38 cellular contexts compared by ENCODE assay signal in the genomic region with DNA sequence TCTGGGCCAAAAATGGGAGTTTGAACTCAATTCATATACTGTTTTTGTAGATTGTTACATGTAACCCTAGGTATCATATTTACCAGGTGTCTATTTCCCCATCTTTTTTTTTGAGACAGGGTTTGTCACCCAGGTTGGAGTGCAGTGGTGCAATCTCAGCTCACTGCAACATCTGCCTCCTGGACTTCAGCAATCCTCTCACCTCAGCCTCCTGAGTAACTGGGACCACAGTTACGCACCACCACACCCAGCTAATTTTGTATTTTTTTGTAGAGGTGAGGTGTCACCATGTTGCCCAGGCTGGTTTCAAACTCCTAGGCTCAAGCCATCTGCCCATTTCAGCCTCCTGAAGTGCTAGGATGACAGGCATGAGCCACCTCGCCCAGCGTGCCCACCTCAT. TPM values are rescaled to one million over a fixed set of nuclear protein-coding genes. Genes with fewer than 3 reads are reported as not detected.
"Had no signal": no experiment of that assay in that cellular context is flagged by ENCODE, and none has a peak within 500 bp of the region (broad histone marks: within the 10 kb centered on the region; RNA-seq: fewer than 3 reads in every experiment).

No MANE protein-coding gene starts in this region.

- H3K36me3 ChIP-seq: adrenal gland, brain microvascular endothelial cell, breast epithelium had no signal

- H3K4me3 Mint-ChIP-seq: activated B cell treated with CpG ODN at 0.5 μM for 24 hours; activated CD4-positive, alpha-beta memory T cell treated with anti-CD3 and anti-CD28 coated beads for 36 hours; activated CD4-positive, alpha-beta T cell treated with anti-CD3 and anti-CD28 coated beads, Interleukin-2, amount 10 ng/mL, durations not matched to agents 24 days and 14 days; activated CD8-positive, alpha-beta T cell treated with anti-CD3 and anti-CD28 coated beads for 36 hours; activated naive CD4-positive, alpha-beta T cell treated with anti-CD3 and anti-CD28 coated beads for 36 hours; activated naive CD8-positive, alpha-beta T cell treated with anti-CD3 and anti-CD28 coated beads for 36 hours; activated T-cell treated with anti-CD3 and anti-CD28 coated beads, Interleukin-2, amount 50 U/mL, for 4 hours; activated T-cell treated with anti-CD3 and anti-CD28 coated beads, Interleukin-2, amount 50 U/mL, for 72 hours; activated T-helper 1 cell treated with anti-CD3 and anti-CD28 coated beads, Interleukin-12 subunit alpha, Interleukin-12 subunit beta, Interleukin-2, Interleukin-4 antibody, amounts not matched to agents 30 ng/mL and 10 ng/mL and 1 ng/mL, durations not matched to agents 14 hours and 24 hours and 36 hours; activated T-helper 17 cell treated with anti-CD3 and anti-CD28 coated beads, Interleukin-2, amount 50 U/mL, for 72 hours; T-helper 1 cell treated with Interleukin-12 subunit alpha and Interleukin-12 subunit beta and Interleukin-4 antibody, amounts not matched to agents 30 μg/mL and 1 μg/mL, for 36 hours; T-helper 2 cell treated with Interferon-gamma antibody and Interleukin-4, amounts not matched to agents 5 μg/mL and 100 μg/mL, for 36 hours had no signal

- H3K27ac Mint-ChIP-seq: activated B cell treated with CpG ODN at 0.5 μM for 24 hours; activated CD4-positive, alpha-beta memory T cell treated with anti-CD3 and anti-CD28 coated beads for 36 hours; activated CD4-positive, alpha-beta T cell treated with anti-CD3 and anti-CD28 coated beads, Interleukin-2, amount 10 ng/mL, durations not matched to agents 24 days and 14 days; activated CD8-positive, alpha-beta T cell treated with anti-CD3 and anti-CD28 coated beads for 36 hours; activated naive CD4-positive, alpha-beta T cell treated with anti-CD3 and anti-CD28 coated beads for 36 hours; activated naive CD4-positive, alpha-beta T cell treated with anti-CD3 and anti-CD28 coated beads, Interleukin-2, amount 50 U/mL, for 72 hours; activated naive CD8-positive, alpha-beta T cell treated with anti-CD3 and anti-CD28 coated beads for 36 hours; activated T-cell treated with anti-CD3 and anti-CD28 coated beads, Interleukin-2, amount 50 U/mL, for 72 hours; activated T-helper 1 cell treated with anti-CD3 and anti-CD28 coated beads, Interleukin-12 subunit alpha, Interleukin-12 subunit beta, Interleukin-2, Interleukin-4 antibody, amounts not matched to agents 30 ng/mL and 10 ng/mL and 1 ng/mL, durations not matched to agents 14 hours and 24 hours and 36 hours; activated T-helper 17 cell treated with anti-CD3 and anti-CD28 coated beads, Interleukin-2, amount 50 U/mL, for 72 hours; T-helper 1 cell treated with Interleukin-12 subunit alpha and Interleukin-12 subunit beta and Interleukin-4 antibody, amounts not matched to agents 30 μg/mL and 1 μg/mL, for 36 hours; T-helper 2 cell treated with Interferon-gamma antibody and Interleukin-4, amounts not matched to agents 5 μg/mL and 100 μg/mL, for 36 hours had no signal

- H3K36me3 Mint-ChIP-seq: activated CD4-positive, alpha-beta memory T cell treated with anti-CD3 and anti-CD28 coated beads for 36 hours; activated naive CD4-positive, alpha-beta T cell treated with anti-CD3 and anti-CD28 coated beads, Interleukin-2, amount 50 U/mL, for 72 hours; activated naive CD8-positive, alpha-beta T cell treated with anti-CD3 and anti-CD28 coated beads for 36 hours had no signal

- H3K27me3 ChIP-seq: adrenal gland, body of pancreas, brain microvascular endothelial cell, breast epithelium had no signal

- FAIRE-seq: astrocyte, TTC549 had no signal

- DNase-seq: activated B cell treated with CpG ODN at 0.5 μM for 24 hours; activated CD4-positive, alpha-beta memory T cell treated with anti-CD3 and anti-CD28 coated beads for 36 hours; activated CD4-positive, alpha-beta T cell treated with anti-CD3 and anti-CD28 coated beads for 4 hours; activated CD4-positive, alpha-beta T cell treated with anti-CD3 and anti-CD28 coated beads, Interleukin-2, amount 10 ng/mL, durations not matched to agents 24 days and 14 days; activated CD4-positive, alpha-beta T cell treated with anti-CD3 and anti-CD28 coated beads, Interleukin-2, amount 50 U/mL, for 1 hour; activated CD4-positive, alpha-beta T cell treated with anti-CD3 and anti-CD28 coated beads, Interleukin-2, amount 50 U/mL, for 4 hours; activated CD4-positive, CD25-positive, alpha-beta regulatory T cell treated with anti-CD3 and anti-CD28 coated beads, Interleukin-2, amount 50 U/mL, for 72 hours; activated CD8-positive, alpha-beta memory T cell treated with anti-CD3 and anti-CD28 coated beads, Interleukin-2, amount 50 U/mL, for 4 hours; activated CD8-positive, alpha-beta T cell treated with anti-CD3 and anti-CD28 coated beads for 36 hours; activated effector memory CD4-positive, alpha-beta T cell treated with anti-CD3 and anti-CD28 coated beads, Interleukin-2, amount 50 U/mL, for 16 hours; activated gamma-delta T cell treated with Interleukin-2 at 50 U/mL for 16 hours; activated naive CD4-positive, alpha-beta T cell; activated naive CD4-positive, alpha-beta T cell treated with anti-CD3 and anti-CD28 coated beads for 36 hours; activated naive CD4-positive, alpha-beta T cell treated with anti-CD3 and anti-CD28 coated beads, Interleukin-2, amount 50 U/mL, for 16 hours; activated naive CD8-positive, alpha-beta T cell treated with anti-CD3 and anti-CD28 coated beads for 36 hours; activated T-cell treated with anti-CD3 and anti-CD28 coated beads for 4 hours; activated T-cell treated with anti-CD3 and anti-CD28 coated beads, Interleukin-2, amount 50 U/mL, for 1 hour; activated T-cell treated with anti-CD3 and anti-CD28 coated beads, Interleukin-2, amount 50 U/mL, for 4 hours; activated T-cell treated with anti-CD3 and anti-CD28 coated beads, Interleukin-2, amount 50 U/mL, for 72 hours; adrenal gland; amniotic stem cell; aorta; body of pancreas; brain microvascular endothelial cell; central memory CD4-positive, alpha-beta T cell; T-helper 1 cell; T-helper 9 cell had no signal

- H3K27ac ChIP-seq: adrenal gland, body of pancreas, brain microvascular endothelial cell, breast epithelium, VCaP had no signal

- H3K9me3 ChIP-seq: adrenal gland, body of pancreas, breast epithelium had no signal

- H3K4me1 Mint-ChIP-seq: activated CD4-positive, alpha-beta T cell treated with anti-CD3 and anti-CD28 coated beads, Interleukin-2, amount 10 ng/mL, durations not matched to agents 24 days and 14 days; activated naive CD8-positive, alpha-beta T cell treated with anti-CD3 and anti-CD28 coated beads for 36 hours; activated T-helper 17 cell treated with anti-CD3 and anti-CD28 coated beads, Interleukin-2, amount 50 U/mL, for 72 hours had no signal

- H3K4me1 ChIP-seq: adrenal gland, body of pancreas, breast epithelium had no signal

- H3K9me3 Mint-ChIP-seq: activated B cell treated with CpG ODN at 0.5 μM for 24 hours; activated CD4-positive, alpha-beta memory T cell treated with anti-CD3 and anti-CD28 coated beads for 36 hours; activated CD4-positive, alpha-beta T cell treated with anti-CD3 and anti-CD28 coated beads, Interleukin-2, amount 10 ng/mL, durations not matched to agents 24 days and 14 days; activated CD8-positive, alpha-beta T cell treated with anti-CD3 and anti-CD28 coated beads for 36 hours; activated naive CD4-positive, alpha-beta T cell treated with anti-CD3 and anti-CD28 coated beads for 36 hours; activated naive CD4-positive, alpha-beta T cell treated with anti-CD3 and anti-CD28 coated beads, Interleukin-2, amount 50 U/mL, for 72 hours; activated naive CD8-positive, alpha-beta T cell treated with anti-CD3 and anti-CD28 coated beads for 36 hours; activated T-cell treated with anti-CD3 and anti-CD28 coated beads, Interleukin-2, amount 50 U/mL, for 4 hours; activated T-cell treated with anti-CD3 and anti-CD28 coated beads, Interleukin-2, amount 50 U/mL, for 72 hours; activated T-helper 1 cell treated with anti-CD3 and anti-CD28 coated beads, Interleukin-12 subunit alpha, Interleukin-12 subunit beta, Interleukin-2, Interleukin-4 antibody, amounts not matched to agents 30 ng/mL and 10 ng/mL and 1 ng/mL, durations not matched to agents 14 hours and 24 hours and 36 hours; activated T-helper 17 cell treated with anti-CD3 and anti-CD28 coated beads, Interleukin-2, amount 50 U/mL, for 72 hours; T-helper 1 cell treated with Interleukin-12 subunit alpha and Interleukin-12 subunit beta and Interleukin-4 antibody, amounts not matched to agents 30 μg/mL and 1 μg/mL, for 36 hours; T-helper 2 cell treated with Interferon-gamma antibody and Interleukin-4, amounts not matched to agents 5 μg/mL and 100 μg/mL, for 36 hours had no signal

- ATAC-seq: activated CD8-positive, alpha-beta T cell treated with anti-CD3 and anti-CD28 coated beads for 36 hours; activated naive CD4-positive, alpha-beta T cell treated with anti-CD3 and anti-CD28 coated beads, Interleukin-2, amount 50 U/mL, for 72 hours; activated T-cell treated with anti-CD3 and anti-CD28 coated beads, Interleukin-2, amount 50 U/mL, for 4 hours; activated T-cell treated with anti-CD3 and anti-CD28 coated beads, Interleukin-2, amount 50 U/mL, for 72 hours; activated T-helper 17 cell treated with anti-CD3 and anti-CD28 coated beads, Interleukin-2, amount 50 U/mL, for 72 hours; body of pancreas had no signal

- H3K4me3 ChIP-seq: adrenal gland, body of pancreas, breast epithelium had no signal

RNA-seq across cellular contexts. Expression of gene FGF8, which starts 52.7 kb away (rescaled TPM):
- total RNA-seq: activated B cell treated with CpG ODN at 0.5 μM for 24 hours; activated CD4-positive, alpha-beta memory T cell treated with anti-CD3 and anti-CD28 coated beads for 36 hours; activated CD8-positive, alpha-beta memory T cell treated with anti-CD3 and anti-CD28 coated beads for 36 hours; activated naive CD4-positive, alpha-beta T cell treated with anti-CD3 and anti-CD28 coated beads for 36 hours; activated naive CD4-positive, alpha-beta T cell treated with anti-CD3 and anti-CD28 coated beads, Interleukin-2, amount 50 U/mL, for 72 hours; activated naive CD8-positive, alpha-beta T cell treated with anti-CD3 and anti-CD28 coated beads for 36 hours; activated T-helper 1 cell treated with anti-CD3 and anti-CD28 coated beads, Interleukin-12 subunit alpha, Interleukin-12 subunit beta, Interleukin-2, Interleukin-4 antibody, amounts not matched to agents 30 ng/mL and 10 ng/mL and 1 ng/mL, durations not matched to agents 14 hours and 24 hours and 36 hours; activated T-helper 17 cell treated with anti-CD3 and anti-CD28 coated beads, Interleukin-2, amount 50 U/mL, for 72 hours; adrenal gland; aorta; body of pancreas; breast epithelium; cardiac septum had no signal
- polyA plus RNA-seq: adrenal gland, aorta had no signal
